In the genomic region with DNA sequence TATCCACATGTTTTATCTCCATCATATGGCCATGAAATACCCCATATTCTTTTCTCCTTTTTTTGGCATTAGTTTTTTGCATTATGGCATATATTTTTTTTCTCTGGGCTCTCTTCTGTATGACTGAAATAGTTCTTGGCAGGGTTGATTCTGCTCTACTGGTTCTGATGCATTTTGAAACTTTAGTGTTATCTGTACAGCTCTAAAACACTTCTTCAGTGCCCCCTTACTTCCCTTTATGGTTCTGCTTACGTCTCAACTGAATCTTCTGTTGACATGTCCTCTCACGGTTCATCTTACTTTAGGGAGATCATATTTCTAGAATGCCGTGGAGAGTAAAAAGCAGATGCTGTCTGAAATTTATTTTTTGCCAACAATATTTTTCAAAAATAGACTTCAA, we compare ENCODE assay signal across 14 cellular contexts.
A peak's percentile ranks its signal among the peaks of the same experiment; 100 is the strongest.
DNase-seq lines count a peak whose midpoint lies in the region; ATAC-seq and TF ChIP-seq lines count a peak whose summit lies in the region.
"Had no signal": no experiment of that assay in that cellular context is flagged by ENCODE, and none has a peak within 500 bp of the region (broad histone marks: within the 10 kb centered on the region; RNA-seq: fewer than 3 reads in every experiment).

No MANE protein-coding gene starts in this region.

- TF ChIP-seq CTCF in foreskin fibroblast (IDR thresholded peaks at IDR 0.05; ENCODE audit: low read depth, low read length), result no peak

- H3K4me3 ChIP-seq in foreskin fibroblast (ENCODE audit: low read depth in 1 of 2, low read length in 2 of 2), result no peak overlapping the region
- H3K4me3 ChIP-seq: tibial artery had no signal

- ATAC-seq in GM19035 (IDR thresholded peaks at IDR 0.05; ENCODE audit: unreplicated experiment) (peak; percentile 92), HG02571 (IDR thresholded peaks at IDR 0.05; ENCODE audit: unreplicated experiment) (peak; percentile 90), HG03354 (IDR thresholded peaks at IDR 0.05; ENCODE audit: poor library complexity, severe bottlenecking, unreplicated experiment) (peak; percentile 91)
- ATAC-seq: left colon had no signal

- no peak overlapping the region for H3K27ac ChIP-seq in caudate nucleus (ENCODE audit: low read depth, low read length)
- H3K27ac ChIP-seq: tibial artery had no signal

- DNase-seq in pons (ENCODE audit: low spot score) (peak; percentile 50), foreskin fibroblast (no peak), NCI-H2196 (lab: John Stamatoyannopoulos, UW; ENCODE audit: unreplicated experiment) (no peak), caudate nucleus (lab: John Stamatoyannopoulos, UW) (no peak)
- DNase-seq in activated effector memory CD4-positive, alpha-beta T cell treated with Interleukin-2 at 50 U/mL for 16 hours, result no peak
- DNase-seq: activated T-cell treated with anti-CD3 and anti-CD28 coated beads, Interleukin-2, amount 50 U/mL, for 72 hours; DMS79 treated with DMSO at 0.1 percent for 48 hours; HCEC 1CT; left colon; T1000; tibial artery had no signal
